9 cellular contexts compared by ENCODE assay signal in the genomic region with DNA sequence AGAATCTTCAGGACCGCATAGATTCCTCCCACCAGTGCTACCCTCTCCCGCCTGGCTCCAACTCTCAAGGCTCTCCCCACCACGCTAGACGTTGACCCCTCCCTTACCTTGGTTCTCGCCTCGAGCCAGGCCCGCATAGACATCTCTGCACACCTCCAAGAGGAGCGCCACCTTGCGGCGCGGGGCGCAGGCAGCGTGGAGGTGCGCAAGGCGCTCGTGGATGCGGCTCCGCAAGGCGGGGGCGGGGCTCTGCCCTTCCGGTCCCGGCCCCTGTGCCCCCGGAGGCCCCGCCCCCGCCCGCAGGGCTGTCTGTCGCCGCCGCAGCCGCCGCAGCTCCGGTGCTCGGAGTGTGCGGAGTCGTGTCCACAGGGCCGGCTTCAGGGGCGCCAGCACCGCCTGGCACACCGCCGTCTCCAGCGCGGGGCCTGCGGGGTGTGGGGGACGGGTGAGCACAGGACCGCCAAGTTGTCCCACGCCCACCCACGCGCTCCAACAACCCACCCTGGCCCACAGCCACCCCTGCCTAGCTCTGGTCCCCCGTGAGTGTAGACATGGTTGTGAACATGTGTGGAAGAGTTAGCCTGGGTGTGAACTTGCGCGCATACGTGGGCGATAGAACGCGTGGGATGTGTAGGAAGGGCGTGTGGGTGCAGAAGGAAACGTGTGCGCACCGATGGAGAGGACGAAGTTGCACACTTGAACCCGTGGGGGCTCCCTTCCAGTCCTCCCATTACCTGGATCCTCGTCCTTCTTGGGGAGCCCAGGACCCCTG. TPM values are rescaled to one million over a fixed set of nuclear protein-coding genes. Genes with fewer than 3 reads are reported as not detected.
DNase-seq lines count a peak whose midpoint lies in the region; ATAC-seq and TF ChIP-seq lines count a peak whose summit lies in the region.
"Had no signal": no experiment of that assay in that cellular context is flagged by ENCODE, and none has a peak within 500 bp of the region (broad histone marks: within the 10 kb centered on the region; RNA-seq: fewer than 3 reads in every experiment).

No MANE protein-coding gene starts in this region.

- H3K27me3 ChIP-seq in kidney epithelial cell (ENCODE audit: control insufficient read depth, insufficient read depth, low read length): peaks cover 5% of the 10 kb centered on the region

- no peak for TF ChIP-seq EP300 in Ishikawa (IDR thresholded peaks at IDR 0.05; ENCODE audit: borderline replicate concordance)

- DNase-seq in AG10803 (ENCODE audit: low read depth) (peak; percentile 60), kidney epithelial cell (ENCODE audit: low read depth) (no peak), SIG-M5 treated with dmso at 0.1 percent for 504 hours (lab: John Stamatoyannopoulos, UW; ENCODE audit: unreplicated experiment) (no peak)
- peak; percentile 92 for DNase-seq in central memory CD4-positive, alpha-beta T cell
- DNase-seq in stimulated activated CD4-positive, alpha-beta T cell treated with anti-CD3 and anti-CD28 coated beads, Interleukin-1b, Interleukin-23, amount 100 ng/mL, for 1 hour (ENCODE audit: low read depth in 2 of 2): peak; percentile 87 to 94

- no peaks in the 10 kb centered on the region for H3K36me3 ChIP-seq in kidney epithelial cell (ENCODE audit: control insufficient read depth, insufficient read depth, low read length)

- peak; percentile 63 for TF ChIP-seq CTCF in AG10803 (conservative IDR thresholded peaks at IDR 0.05; ENCODE audit: low read length)
- TF ChIP-seq CTCF in kidney epithelial cell (IDR thresholded peaks at IDR 0.05; ENCODE audit: insufficient read depth, low read length, poor library complexity, severe bottlenecking): peak; percentile 71

- peak overlapping the region; percentile 62 for H3K4me3 ChIP-seq in AG10803 (ENCODE audit: low read length)
- peak overlapping the region; percentile 33 for H3K4me3 ChIP-seq in kidney epithelial cell (ENCODE audit: low read depth, low read length)

- peak; percentile 48; the same call in 1 of the 2 replicates for TF ChIP-seq RAD21 in Ishikawa (IDR thresholded peaks at IDR 0.05; ENCODE audit: low read depth)

- ATAC-seq in GM19455 (IDR thresholded peaks at IDR 0.05; ENCODE audit: unreplicated experiment): peak; percentile 72
- ATAC-seq in activated CD4-positive, CD25-positive, alpha-beta regulatory T cell treated with anti-CD3 and anti-CD28 coated beads, Interleukin-2, amount 50 U/mL, for 24 hours: peak; percentile 94 to 95
- ATAC-seq: HCT116 had no signal

TF ChIP-seq in Ishikawa, 13 proteins besides CTCF, POLR2A, EP300 and RAD21:
- TF ChIP-seq, protein P1, sequence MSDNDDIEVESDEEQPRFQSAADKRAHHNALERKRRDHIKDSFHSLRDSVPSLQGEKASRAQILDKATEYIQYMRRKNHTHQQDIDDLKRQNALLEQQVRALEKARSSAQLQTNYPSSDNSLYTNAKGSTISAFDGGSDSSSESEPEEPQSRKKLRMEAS (IDR thresholded peaks at IDR 0.05): peak; percentile 83
- TF ChIP-seq CREB1 (IDR thresholded peaks at IDR 0.05; ENCODE audit: low read depth) (no peak), EGR1 (IDR thresholded peaks at IDR 0.05) (0 out of 2 replicates have a peak, but pooled peaks have one; percentile 6), ZBTB7A (IDR thresholded peaks at IDR 0.05; ENCODE audit: low read depth) (0 out of 2 replicates have a peak, but pooled peaks have one; percentile 56)

RNA-seq across cellular contexts. Expression of gene RINL, which starts 8.1 kb away (rescaled TPM):
- total RNA-seq in kidney epithelial cell: 21.0 and 21.6 TPM in 2 replicates

RNA-seq across cellular contexts. Expression of gene HNRNPL, which starts 20.2 kb away (rescaled TPM):
- 192 and 200 TPM in 2 replicates for total RNA-seq in kidney epithelial cell

RNA-seq across cellular contexts. Expression of gene SIRT2, which starts 29.4 kb away (rescaled TPM):
- total RNA-seq in kidney epithelial cell: 38.9 and 65.5 TPM in 2 replicates

RNA-seq across cellular contexts. Expression of gene NFKBIB, which starts 29.7 kb away (rescaled TPM):
- 39.0 and 41.7 TPM in 2 replicates for total RNA-seq in kidney epithelial cell

RNA-seq across cellular contexts. Expression of gene ECH1, which starts 38.4 kb away (rescaled TPM):
- total RNA-seq in kidney epithelial cell: 48.1 and 49.8 TPM in 2 replicates

Comparison
In these comparisons a context has a peak if more than half of its experiments do, and no peak if none do; other contexts are left out.
1. DNase-seq: peak in AG10803 (single experiment), central memory CD4-positive, alpha-beta T cell (single experiment) and stimulated activated CD4-positive, alpha-beta T cell treated with anti-CD3 and anti-CD28 coated beads, Interleukin-1b, Interleukin-23, amount 100 ng/mL, for 1 hour (2 of 2); none in kidney epithelial cell (single experiment) and SIG-M5 treated with dmso at 0.1 percent for 504 hours (single experiment).